In the genomic region with DNA sequence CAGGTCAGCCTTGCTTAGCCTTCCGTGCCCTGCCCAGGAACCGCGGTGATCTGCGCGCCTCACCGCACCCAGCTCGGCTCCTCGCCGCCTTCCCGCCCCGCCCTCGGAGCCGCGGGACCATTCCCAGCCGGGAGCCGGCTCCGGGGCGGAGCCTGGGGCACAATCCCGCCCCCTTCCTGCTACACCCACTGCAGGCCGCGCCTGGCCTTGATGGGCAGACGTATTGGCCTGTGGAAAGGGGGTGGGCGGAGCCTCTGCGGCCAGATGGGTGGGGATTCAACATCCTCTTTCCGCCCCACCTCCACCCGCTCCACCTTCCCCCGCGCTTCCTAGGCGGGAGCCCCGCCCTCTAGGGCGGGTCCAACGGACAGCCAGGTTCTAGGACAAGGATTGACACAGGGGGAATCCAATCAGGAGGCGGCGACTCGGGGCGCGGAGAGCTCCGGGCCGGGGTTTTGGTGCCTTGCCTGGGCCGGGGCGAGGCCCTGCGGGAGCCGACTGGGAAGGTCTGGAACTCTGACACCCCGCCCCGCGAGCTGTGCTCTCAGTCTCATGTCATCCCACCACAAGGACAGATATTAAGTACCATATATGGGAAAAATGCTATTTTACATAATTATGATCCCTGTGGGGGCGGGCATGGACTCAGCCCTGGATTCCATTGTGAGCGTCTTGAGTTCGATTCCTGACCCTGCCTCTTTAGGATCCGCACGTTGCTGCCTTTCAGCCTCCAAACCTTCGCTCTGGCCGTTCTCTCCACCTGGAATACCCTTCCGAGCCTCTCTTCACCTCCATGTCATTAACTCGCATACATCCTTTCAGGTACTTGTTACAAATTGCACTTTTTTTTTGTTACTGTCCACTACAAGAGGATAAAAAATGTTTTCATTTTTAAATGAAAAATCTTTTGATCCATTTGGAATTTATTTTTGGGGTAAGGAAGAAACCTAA, we compare ENCODE assay signal across 8 cellular contexts. TPM values are rescaled to one million over a fixed set of nuclear protein-coding genes. Genes with fewer than 3 reads are reported as not detected.
A peak's percentile ranks its signal among the peaks of the same experiment; 100 is the strongest.
DNase-seq lines count a peak whose midpoint lies in the region; ATAC-seq and TF ChIP-seq lines count a peak whose summit lies in the region.

Gene MYH9, minus strand, starts transcription at position 54 of the 951 bp plus-strand sequence. CDS start 38,731 bp downstream, outside the sequence.

- peak within 1 kb of the TSS; percentile 90 for H3K9ac ChIP-seq in Loucy (ENCODE audit: low read depth, low read length, poor library complexity, severe bottlenecking)

- H3K36me3 ChIP-seq in Loucy (ENCODE audit: insufficient read depth, low read length) = no peaks in the 10 kb centered on the region

- H3K9me3 Mint-ChIP-seq in naive thymus-derived CD8-positive, alpha-beta T cell = no peaks in the 10 kb centered on the region

- H3K27ac Mint-ChIP-seq in naive thymus-derived CD8-positive, alpha-beta T cell = peak within 1 kb of the TSS; percentile 78 to 99 (median 96)

- H3F3A ChIP-seq in Loucy (ENCODE audit: low read depth) = peaks cover 9% of the 10 kb centered on the region; the same call in 1 of the 2 replicates

- peak within 1 kb of the TSS; percentile 81 for H2AFZ ChIP-seq in Loucy (ENCODE audit: low read length)

- H3K9me3 ChIP-seq in Loucy (ENCODE audit: insufficient read depth, low read depth, low read length) = no peaks in the 10 kb centered on the region

- TF ChIP-seq CTCF in Loucy (conservative IDR thresholded peaks at IDR 0.05; ENCODE audit: low read length) = no peak
- TF ChIP-seq CTCF in fibroblast of mammary gland (conservative IDR thresholded peaks at IDR 0.05; ENCODE audit: control insufficient read depth, insufficient read depth, low read depth, low read length) = no peak

- TF ChIP-seq POLR2A in Raji (IDR thresholded peaks at IDR 0.05; ENCODE audit: insufficient read depth, low read depth, low read length) = peak; percentile 96

- DNase-seq in EH (ENCODE audit: low read depth) = peak; percentile 100
- DNase-seq in H4 (ENCODE audit: low spot score) = peak; percentile 94
- peak; percentile 99 for DNase-seq in activated T-helper 9 cell treated with anti-CD3 and anti-CD28 coated beads, Interleukin-2, amount 50 U/mL, for 16 hours (ENCODE audit: low read depth)
- DNase-seq in fibroblast of mammary gland (ENCODE audit: low read depth) = peak; percentile 99
- DNase-seq in naive thymus-derived CD8-positive, alpha-beta T cell = peak; percentile 96 to 99 (median 98)
- peak; percentile 95 to 99 (median 98) for DNase-seq in stimulated activated naive CD4-positive, alpha-beta T cell (lab: John Stamatoyannopoulos, UW)

- peaks cover 18 to 55% (median 35%) of the 10 kb centered on the region in 4 donors for H3K4me1 Mint-ChIP-seq in naive thymus-derived CD8-positive, alpha-beta T cell

- H3K4me1 ChIP-seq in Loucy (ENCODE audit: insufficient read depth, low read length, poor library complexity, severe bottlenecking) = peaks cover 32% of the 10 kb centered on the region

- peaks cover 9% of the 10 kb centered on the region for H3K27me3 ChIP-seq in Loucy (ENCODE audit: insufficient read depth, low read length, poor library complexity, severe bottlenecking)

- no peaks in the 10 kb centered on the region for H3K27me3 Mint-ChIP-seq in naive thymus-derived CD8-positive, alpha-beta T cell

- POLR2A ChIA-PET in naive thymus-derived CD8-positive, alpha-beta T cell (lab: Charles Lee) = interaction anchor here (0.9 to 51.6 kb wide), 14 partner anchors 10 to 119 kb away, joined by 3 to 2215 read pairs (median 6); partner anchors contain the start of genes FOXRED2 and TXN2

- H3K4me2 ChIP-seq in Loucy (ENCODE audit: low read depth, low read length, poor library complexity, severe bottlenecking) = peak within 1 kb of the TSS; percentile 96

- peaks cover 66% of the 10 kb centered on the region for H3K79me2 ChIP-seq in Loucy (ENCODE audit: insufficient read depth, low read length)

- H4K20me1 ChIP-seq in Loucy (ENCODE audit: insufficient read depth, low read length, poor library complexity, severe bottlenecking) = peaks cover 37% of the 10 kb centered on the region

- ATAC-seq in naive thymus-derived CD8-positive, alpha-beta T cell = peak; percentile 71 to 81

- H3K9me2 ChIP-seq in Loucy (replicated peaks; ENCODE audit: low read depth, low read length) = no peaks in the 10 kb centered on the region

- peak within 1 kb of the TSS; percentile 87 to 98 (median 92) for H3K4me3 Mint-ChIP-seq in naive thymus-derived CD8-positive, alpha-beta T cell

- H3K4me3 ChIP-seq in Loucy (ENCODE audit: low read length, poor library complexity, severe bottlenecking) = peak within 1 kb of the TSS; percentile 89
- H3K4me3 ChIP-seq in fibroblast of mammary gland (ENCODE audit: control insufficient read depth, low read depth, low read length) = peak within 1 kb of the TSS; percentile 89

- peaks cover 2 to 18% (median 16%) of the 10 kb centered on the region in 3 donors for H3K36me3 Mint-ChIP-seq in naive thymus-derived CD8-positive, alpha-beta T cell

RNA-seq across cellular contexts. Expression of gene MYH9, which starts in this region (rescaled TPM):
- total RNA-seq in H4 (2014; rRNA removed; shearing (Covaris generic)) = 57.5 and 82.9 TPM in 2 replicates
- total RNA-seq in naive thymus-derived CD8-positive, alpha-beta T cell = 100 to 1,000 TPM; 711 to 718 TPM
- polyA plus RNA-seq in naive thymus-derived CD8-positive, alpha-beta T cell = 100 to 1,000 TPM in 2 of 3 donors, 10 to 100 TPM in 1; 51.2 to 389 (median 105) TPM

Comparison
In these comparisons a context has a peak if more than half of its experiments do, and no peak if none do; other contexts are left out.
1. Peak in every context shown above with its lines: DNase-seq, ATAC-seq and H3K4me3 ChIP-seq.